1 cellular context compared by ENCODE assay signal in the genomic region with DNA sequence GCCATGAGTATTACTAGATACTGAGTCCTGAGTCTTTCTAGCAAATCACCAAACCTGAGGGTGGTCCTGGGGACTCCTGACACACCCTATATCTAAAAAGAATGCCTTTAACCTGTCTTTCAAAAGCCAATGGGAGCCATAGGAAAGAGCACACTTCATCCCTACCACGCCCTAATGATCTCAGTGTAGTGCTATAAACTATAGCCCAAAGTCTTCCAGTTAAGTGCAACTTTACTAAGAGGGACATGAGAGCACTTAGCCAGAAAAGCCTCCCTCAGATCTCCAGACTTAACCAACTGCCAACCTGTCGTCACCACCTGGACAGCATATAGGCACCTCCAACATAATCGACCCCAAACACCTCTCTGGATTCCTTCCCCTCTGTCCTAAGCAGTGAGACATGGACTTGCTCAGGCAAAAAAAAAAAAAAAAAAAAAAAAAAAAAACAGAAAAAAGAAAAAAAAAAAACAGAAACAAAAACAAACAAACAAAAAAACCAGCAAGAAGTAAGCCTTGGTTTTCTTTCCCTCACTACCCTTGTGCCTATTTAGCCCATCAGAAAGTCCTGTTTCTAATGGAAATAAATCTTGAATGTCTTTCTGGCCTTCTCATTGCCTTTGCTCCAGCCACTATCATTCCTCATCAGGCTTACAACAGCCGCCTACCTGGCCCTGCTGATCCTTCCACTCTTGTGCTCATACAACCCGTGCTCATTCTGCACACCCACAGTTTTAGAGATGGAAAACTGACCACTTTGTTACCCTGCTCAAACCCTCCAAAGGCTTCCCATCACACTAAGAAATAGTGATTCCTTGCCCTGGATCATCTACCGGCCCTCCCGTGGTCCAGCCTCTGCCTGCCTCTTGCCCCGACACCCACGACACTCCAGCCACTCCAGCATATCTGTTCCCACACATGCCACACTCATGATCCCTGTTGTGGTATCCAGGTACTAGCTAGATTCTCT.
TF ChIP-seq lines count a peak whose summit lies in the region.

No MANE protein-coding gene starts in this region.

TF ChIP-seq in HEK293T, 16 proteins besides CTCF, POLR2A, EP300 and RAD21:
- TF ChIP-seq ZNF384 (IDR thresholded peaks at IDR 0.05): peak; percentile 48; the same call in 1 of the 2 replicates
- no peak for TF ChIP-seq TARDBP (IDR thresholded peaks at IDR 0.05)
TF ChIP-seq in HEK293T: peak in this region for 1.
